Comparison of ENCODE assay signal across 1 cellular context in the genomic region with DNA sequence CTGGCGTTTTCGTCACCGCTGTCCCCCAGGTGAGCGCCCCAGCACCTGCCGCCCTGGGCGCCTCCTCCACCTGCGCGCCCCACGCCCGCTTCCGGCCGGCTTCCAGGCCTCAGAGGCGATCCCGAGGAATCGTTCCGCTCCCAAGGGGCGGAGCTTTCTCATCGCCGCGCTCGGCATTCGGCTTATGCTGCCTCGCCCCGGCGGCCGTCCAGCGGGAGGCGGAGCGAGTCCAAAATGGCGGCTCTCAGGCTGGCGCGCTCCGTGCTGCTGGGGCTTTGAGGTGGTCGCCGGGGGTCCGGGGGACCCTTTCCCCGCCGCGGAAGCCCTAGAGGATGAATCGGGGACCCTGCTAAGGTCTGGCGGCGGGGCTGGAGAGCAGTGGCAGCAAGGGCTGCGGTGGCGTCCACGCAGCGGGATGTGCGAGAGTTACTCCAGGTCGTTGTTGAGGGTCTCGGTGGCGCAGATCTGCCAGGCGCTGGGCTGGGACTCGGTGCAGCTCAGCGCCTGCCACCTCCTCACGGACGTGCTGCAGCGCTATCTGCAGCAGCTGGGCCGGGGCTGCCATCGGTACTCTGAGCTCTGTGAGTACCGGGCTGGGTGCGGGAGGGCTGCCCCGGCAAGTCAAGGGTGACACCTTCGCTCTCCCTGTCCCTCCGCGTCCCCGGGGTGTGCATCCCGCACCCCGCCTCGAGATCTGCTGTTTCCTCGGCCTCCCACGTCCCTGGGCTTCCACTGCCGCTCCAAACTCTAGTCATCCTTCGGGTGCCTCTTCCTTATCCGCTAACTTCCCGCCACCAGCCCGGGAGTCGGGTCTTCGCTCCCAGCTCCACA.
TF ChIP-seq lines count a peak whose summit lies in the region.

A gene with protein sequence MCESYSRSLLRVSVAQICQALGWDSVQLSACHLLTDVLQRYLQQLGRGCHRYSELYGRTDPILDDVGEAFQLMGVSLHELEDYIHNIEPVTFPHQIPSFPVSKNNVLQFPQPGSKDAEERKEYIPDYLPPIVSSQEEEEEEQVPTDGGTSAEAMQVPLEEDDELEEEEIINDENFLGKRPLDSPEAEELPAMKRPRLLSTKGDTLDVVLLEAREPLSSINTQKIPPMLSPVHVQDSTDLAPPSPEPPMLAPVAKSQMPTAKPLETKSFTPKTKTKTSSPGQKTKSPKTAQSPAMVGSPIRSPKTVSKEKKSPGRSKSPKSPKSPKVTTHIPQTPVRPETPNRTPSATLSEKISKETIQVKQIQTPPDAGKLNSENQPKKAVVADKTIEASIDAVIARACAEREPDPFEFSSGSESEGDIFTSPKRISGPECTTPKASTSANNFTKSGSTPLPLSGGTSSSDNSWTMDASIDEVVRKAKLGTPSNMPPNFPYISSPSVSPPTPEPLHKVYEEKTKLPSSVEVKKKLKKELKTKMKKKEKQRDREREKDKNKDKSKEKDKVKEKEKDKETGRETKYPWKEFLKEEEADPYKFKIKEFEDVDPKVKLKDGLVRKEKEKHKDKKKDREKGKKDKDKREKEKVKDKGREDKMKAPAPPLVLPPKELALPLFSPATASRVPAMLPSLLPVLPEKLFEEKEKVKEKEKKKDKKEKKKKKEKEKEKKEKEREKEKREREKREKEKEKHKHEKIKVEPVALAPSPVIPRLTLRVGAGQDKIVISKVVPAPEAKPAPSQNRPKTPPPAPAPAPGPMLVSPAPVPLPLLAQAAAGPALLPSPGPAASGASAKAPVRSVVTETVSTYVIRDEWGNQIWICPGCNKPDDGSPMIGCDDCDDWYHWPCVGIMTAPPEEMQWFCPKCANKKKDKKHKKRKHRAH (plus strand): TSS at position 211 of the 831 bp plus-strand sequence. CDS start 205 bp downstream, at position 416.

TF ChIP-seq in K562, 482 proteins besides CTCF, POLR2A, EP300 and RAD21 (continued from another document and continues in another):
- TF ChIP-seq, protein P1, sequence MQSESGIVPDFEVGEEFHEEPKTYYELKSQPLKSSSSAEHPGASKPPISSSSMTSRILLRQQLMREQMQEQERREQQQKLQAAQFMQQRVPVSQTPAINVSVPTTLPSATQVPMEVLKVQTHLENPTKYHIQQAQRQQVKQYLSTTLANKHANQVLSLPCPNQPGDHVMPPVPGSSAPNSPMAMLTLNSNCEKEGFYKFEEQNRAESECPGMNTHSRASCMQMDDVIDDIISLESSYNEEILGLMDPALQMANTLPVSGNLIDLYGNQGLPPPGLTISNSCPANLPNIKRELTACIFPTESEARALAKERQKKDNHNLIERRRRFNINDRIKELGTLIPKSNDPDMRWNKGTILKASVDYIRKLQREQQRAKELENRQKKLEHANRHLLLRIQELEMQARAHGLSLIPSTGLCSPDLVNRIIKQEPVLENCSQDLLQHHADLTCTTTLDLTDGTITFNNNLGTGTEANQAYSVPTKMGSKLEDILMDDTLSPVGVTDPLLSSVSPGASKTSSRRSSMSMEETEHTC (IDR thresholded peaks at IDR 0.05), result no peak
- TF ChIP-seq FIP1L1 (IDR thresholded peaks at IDR 0.05; ENCODE audit: low read depth, low read length, poor library complexity, severe bottlenecking) (no peak), SIX5 (IDR thresholded peaks at IDR 0.05; ENCODE audit: borderline replicate concordance in 1 of 2, insufficient read depth in 1 of 2, low read depth in 1 of 2, low read length in 2 of 2) (no peak), XRCC5 (IDR thresholded peaks at IDR 0.05; ENCODE audit: low read depth, low read length) (peak; percentile 99), TEAD4 (IDR thresholded peaks at IDR 0.05; ENCODE audit: low read length) (no peak), TEAD4 (CRISPR knock-in tag; IDR thresholded peaks at IDR 0.05; ENCODE audit: borderline replicate concordance) (no peak), TRIM24 (IDR thresholded peaks at IDR 0.05) (peak in 1 of 2 experiments; percentile 44; a peak in 1 of 4 replicates), POLR2B (IDR thresholded peaks at IDR 0.05; ENCODE audit: low read depth, partially characterized antibody) (peak; percentile 92), ZBTB7A (IDR thresholded peaks at IDR 0.05; ENCODE audit: borderline replicate concordance, control insufficient read depth, low read depth, low read length) (peak; percentile 87), ZFP30 (CRISPR knock-in tag; IDR thresholded peaks at IDR 0.05; ENCODE audit: borderline replicate concordance) (no peak), U2AF1 (optimal IDR thresholded peaks at IDR 0.05; ENCODE audit: low read depth, low read length) (peak; percentile 39), TCFL5 (CRISPR knock-in tag; conservative IDR thresholded peaks at IDR 0.05) (no peak), ZEB2 (IDR thresholded peaks at IDR 0.05) (peak; percentile 99), CBX3 (IDR thresholded peaks at IDR 0.05; ENCODE audit: borderline replicate concordance in 1 of 2, low read length in 2 of 2) (peak in 1 of 2 experiments; percentile 24; a peak in 1 of 3 replicates), SIN3B (IDR thresholded peaks at IDR 0.05; ENCODE audit: low read depth) (peak; percentile 92), KLF6 (CRISPR knock-in tag; IDR thresholded peaks at IDR 0.05; ENCODE audit: borderline replicate concordance) (no peak), DDX20 (tag; IDR thresholded peaks at IDR 0.05; ENCODE audit: low read depth) (no peak), ZC3H11A (IDR thresholded peaks at IDR 0.05; ENCODE audit: low read depth, low read length) (no peak), NRF1 (conservative IDR thresholded peaks at IDR 0.05 in 1 of 2, IDR thresholded peaks at IDR 0.05 in 1 of 2) (peak; percentile 71 to 76; a peak in 3 of 4 replicates), HMG20B (CRISPR knock-in tag; IDR thresholded peaks at IDR 0.05) (no peak), SNRNP70 (optimal IDR thresholded peaks at IDR 0.05; ENCODE audit: low read depth, low read length) (no peak), ZNF507 (tag; conservative IDR thresholded peaks at IDR 0.05) (no peak), HDAC6 (IDR thresholded peaks at IDR 0.05; ENCODE audit: low read depth, low read length) (no peak), SNIP1 (IDR thresholded peaks at IDR 0.05; ENCODE audit: low read depth) (no peak), EP400 (IDR thresholded peaks at IDR 0.05) (peak; percentile 80)
- TF ChIP-seq, protein P2, sequence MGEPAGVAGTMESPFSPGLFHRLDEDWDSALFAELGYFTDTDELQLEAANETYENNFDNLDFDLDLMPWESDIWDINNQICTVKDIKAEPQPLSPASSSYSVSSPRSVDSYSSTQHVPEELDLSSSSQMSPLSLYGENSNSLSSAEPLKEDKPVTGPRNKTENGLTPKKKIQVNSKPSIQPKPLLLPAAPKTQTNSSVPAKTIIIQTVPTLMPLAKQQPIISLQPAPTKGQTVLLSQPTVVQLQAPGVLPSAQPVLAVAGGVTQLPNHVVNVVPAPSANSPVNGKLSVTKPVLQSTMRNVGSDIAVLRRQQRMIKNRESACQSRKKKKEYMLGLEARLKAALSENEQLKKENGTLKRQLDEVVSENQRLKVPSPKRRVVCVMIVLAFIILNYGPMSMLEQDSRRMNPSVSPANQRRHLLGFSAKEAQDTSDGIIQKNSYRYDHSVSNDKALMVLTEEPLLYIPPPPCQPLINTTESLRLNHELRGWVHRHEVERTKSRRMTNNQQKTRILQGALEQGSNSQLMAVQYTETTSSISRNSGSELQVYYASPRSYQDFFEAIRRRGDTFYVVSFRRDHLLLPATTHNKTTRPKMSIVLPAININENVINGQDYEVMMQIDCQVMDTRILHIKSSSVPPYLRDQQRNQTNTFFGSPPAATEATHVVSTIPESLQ (CRISPR knock-in tag; IDR thresholded peaks at IDR 0.05), result no peak
- TF ChIP-seq, protein P3, sequence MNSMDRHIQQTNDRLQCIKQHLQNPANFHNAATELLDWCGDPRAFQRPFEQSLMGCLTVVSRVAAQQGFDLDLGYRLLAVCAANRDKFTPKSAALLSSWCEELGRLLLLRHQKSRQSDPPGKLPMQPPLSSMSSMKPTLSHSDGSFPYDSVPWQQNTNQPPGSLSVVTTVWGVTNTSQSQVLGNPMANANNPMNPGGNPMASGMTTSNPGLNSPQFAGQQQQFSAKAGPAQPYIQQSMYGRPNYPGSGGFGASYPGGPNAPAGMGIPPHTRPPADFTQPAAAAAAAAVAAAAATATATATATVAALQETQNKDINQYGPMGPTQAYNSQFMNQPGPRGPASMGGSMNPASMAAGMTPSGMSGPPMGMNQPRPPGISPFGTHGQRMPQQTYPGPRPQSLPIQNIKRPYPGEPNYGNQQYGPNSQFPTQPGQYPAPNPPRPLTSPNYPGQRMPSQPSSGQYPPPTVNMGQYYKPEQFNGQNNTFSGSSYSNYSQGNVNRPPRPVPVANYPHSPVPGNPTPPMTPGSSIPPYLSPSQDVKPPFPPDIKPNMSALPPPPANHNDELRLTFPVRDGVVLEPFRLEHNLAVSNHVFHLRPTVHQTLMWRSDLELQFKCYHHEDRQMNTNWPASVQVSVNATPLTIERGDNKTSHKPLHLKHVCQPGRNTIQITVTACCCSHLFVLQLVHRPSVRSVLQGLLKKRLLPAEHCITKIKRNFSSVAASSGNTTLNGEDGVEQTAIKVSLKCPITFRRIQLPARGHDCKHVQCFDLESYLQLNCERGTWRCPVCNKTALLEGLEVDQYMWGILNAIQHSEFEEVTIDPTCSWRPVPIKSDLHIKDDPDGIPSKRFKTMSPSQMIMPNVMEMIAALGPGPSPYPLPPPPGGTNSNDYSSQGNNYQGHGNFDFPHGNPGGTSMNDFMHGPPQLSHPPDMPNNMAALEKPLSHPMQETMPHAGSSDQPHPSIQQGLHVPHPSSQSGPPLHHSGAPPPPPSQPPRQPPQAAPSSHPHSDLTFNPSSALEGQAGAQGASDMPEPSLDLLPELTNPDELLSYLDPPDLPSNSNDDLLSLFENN (IDR thresholded peaks at IDR 0.05; ENCODE audit: low read depth in 2 of 2, low read length in 2 of 2), result peak; percentile 25 to 96; a peak in 2 of 4 replicates
- TF ChIP-seq, protein P4, sequence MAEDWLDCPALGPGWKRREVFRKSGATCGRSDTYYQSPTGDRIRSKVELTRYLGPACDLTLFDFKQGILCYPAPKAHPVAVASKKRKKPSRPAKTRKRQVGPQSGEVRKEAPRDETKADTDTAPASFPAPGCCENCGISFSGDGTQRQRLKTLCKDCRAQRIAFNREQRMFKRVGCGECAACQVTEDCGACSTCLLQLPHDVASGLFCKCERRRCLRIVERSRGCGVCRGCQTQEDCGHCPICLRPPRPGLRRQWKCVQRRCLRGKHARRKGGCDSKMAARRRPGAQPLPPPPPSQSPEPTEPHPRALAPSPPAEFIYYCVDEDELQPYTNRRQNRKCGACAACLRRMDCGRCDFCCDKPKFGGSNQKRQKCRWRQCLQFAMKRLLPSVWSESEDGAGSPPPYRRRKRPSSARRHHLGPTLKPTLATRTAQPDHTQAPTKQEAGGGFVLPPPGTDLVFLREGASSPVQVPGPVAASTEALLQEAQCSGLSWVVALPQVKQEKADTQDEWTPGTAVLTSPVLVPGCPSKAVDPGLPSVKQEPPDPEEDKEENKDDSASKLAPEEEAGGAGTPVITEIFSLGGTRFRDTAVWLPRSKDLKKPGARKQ (CRISPR knock-in tag; IDR thresholded peaks at IDR 0.05), result no peak
- TF ChIP-seq, protein P5, sequence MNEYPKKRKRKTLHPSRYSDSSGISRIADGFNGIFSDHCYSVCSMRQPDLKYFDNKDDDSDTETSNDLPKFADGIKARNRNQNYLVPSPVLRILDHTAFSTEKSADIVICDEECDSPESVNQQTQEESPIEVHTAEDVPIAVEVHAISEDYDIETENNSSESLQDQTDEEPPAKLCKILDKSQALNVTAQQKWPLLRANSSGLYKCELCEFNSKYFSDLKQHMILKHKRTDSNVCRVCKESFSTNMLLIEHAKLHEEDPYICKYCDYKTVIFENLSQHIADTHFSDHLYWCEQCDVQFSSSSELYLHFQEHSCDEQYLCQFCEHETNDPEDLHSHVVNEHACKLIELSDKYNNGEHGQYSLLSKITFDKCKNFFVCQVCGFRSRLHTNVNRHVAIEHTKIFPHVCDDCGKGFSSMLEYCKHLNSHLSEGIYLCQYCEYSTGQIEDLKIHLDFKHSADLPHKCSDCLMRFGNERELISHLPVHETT (CRISPR knock-in tag; conservative IDR thresholded peaks at IDR 0.05 in 1 of 2, IDR thresholded peaks at IDR 0.05 in 1 of 2), result peak in 1 of 2 experiments; percentile 52; a peak in 1 of 4 replicates
- TF ChIP-seq, protein P6, sequence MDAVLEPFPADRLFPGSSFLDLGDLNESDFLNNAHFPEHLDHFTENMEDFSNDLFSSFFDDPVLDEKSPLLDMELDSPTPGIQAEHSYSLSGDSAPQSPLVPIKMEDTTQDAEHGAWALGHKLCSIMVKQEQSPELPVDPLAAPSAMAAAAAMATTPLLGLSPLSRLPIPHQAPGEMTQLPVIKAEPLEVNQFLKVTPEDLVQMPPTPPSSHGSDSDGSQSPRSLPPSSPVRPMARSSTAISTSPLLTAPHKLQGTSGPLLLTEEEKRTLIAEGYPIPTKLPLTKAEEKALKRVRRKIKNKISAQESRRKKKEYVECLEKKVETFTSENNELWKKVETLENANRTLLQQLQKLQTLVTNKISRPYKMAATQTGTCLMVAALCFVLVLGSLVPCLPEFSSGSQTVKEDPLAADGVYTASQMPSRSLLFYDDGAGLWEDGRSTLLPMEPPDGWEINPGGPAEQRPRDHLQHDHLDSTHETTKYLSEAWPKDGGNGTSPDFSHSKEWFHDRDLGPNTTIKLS (IDR thresholded peaks at IDR 0.05; ENCODE audit: borderline replicate concordance, low read depth), result peak; percentile 31; the same call in 1 of the 2 replicates
- TF ChIP-seq, protein P7, sequence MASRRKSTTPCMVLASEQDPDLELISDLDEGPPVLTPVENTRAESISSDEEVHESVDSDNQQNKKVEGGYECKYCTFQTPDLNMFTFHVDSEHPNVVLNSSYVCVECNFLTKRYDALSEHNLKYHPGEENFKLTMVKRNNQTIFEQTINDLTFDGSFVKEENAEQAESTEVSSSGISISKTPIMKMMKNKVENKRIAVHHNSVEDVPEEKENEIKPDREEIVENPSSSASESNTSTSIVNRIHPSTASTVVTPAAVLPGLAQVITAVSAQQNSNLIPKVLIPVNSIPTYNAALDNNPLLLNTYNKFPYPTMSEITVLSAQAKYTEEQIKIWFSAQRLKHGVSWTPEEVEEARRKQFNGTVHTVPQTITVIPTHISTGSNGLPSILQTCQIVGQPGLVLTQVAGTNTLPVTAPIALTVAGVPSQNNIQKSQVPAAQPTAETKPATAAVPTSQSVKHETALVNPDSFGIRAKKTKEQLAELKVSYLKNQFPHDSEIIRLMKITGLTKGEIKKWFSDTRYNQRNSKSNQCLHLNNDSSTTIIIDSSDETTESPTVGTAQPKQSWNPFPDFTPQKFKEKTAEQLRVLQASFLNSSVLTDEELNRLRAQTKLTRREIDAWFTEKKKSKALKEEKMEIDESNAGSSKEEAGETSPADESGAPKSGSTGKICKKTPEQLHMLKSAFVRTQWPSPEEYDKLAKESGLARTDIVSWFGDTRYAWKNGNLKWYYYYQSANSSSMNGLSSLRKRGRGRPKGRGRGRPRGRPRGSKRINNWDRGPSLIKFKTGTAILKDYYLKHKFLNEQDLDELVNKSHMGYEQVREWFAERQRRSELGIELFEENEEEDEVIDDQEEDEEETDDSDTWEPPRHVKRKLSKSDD (conservative IDR thresholded peaks at IDR 0.05; ENCODE audit: low read length), result no peak; the same call in 1 of the 2 replicates
- TF ChIP-seq, protein P8, sequence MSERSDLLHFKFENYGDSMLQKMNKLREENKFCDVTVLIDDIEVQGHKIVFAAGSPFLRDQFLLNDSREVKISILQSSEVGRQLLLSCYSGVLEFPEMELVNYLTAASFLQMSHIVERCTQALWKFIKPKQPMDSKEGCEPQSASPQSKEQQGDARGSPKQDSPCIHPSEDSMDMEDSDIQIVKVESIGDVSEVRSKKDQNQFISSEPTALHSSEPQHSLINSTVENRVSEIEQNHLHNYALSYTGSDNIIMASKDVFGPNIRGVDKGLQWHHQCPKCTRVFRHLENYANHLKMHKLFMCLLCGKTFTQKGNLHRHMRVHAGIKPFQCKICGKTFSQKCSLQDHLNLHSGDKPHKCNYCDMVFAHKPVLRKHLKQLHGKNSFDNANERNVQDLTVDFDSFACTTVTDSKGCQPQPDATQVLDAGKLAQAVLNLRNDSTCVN (CRISPR knock-in tag; IDR thresholded peaks at IDR 0.05), result 0 out of 2 replicates have a peak, but pooled peaks have one; percentile 15
